Comparison of ENCODE assay signal across 16 cellular contexts in genomic region chrX:81390244-81390643, GRCh38.
A peak's percentile ranks its signal among the peaks of the same experiment; 100 is the strongest.
DNase-seq lines count a peak whose midpoint lies in the region; ATAC-seq, FAIRE-seq and TF ChIP-seq lines count a peak whose summit lies in the region.
"Had no signal": no experiment of that assay in that cellular context is flagged by ENCODE, and none has a peak within 500 bp of the region (broad histone marks: within the 10 kb centered on the region; RNA-seq: fewer than 3 reads in every experiment).

No MANE protein-coding gene starts in this region.

- peak overlapping the region; percentile 7; the same call in 1 of the 2 replicates for H3K4me2 ChIP-seq in MM.1S (ENCODE audit: low read depth, low read length)

- ATAC-seq in GM19463 (IDR thresholded peaks at IDR 0.05; ENCODE audit: unreplicated experiment), result peak; percentile 90
- ATAC-seq in HG02870 (IDR thresholded peaks at IDR 0.05; ENCODE audit: unreplicated experiment), result peak; percentile 92
- ATAC-seq: activated CD4-positive, CD25-positive, alpha-beta regulatory T cell treated with anti-CD3 and anti-CD28 coated beads, Interleukin-2, amount 50 U/mL, for 24 hours; HCT116; natural killer cell; right cardiac atrium; stimulated activated naive CD8-positive, alpha-beta T cell treated with anti-CD3 and anti-CD28 coated beads, Interleukin-15, amount 100 ng/mL, for 72 hours had no signal

- H3K9me3 ChIP-seq in MM.1S (replicated peaks; ENCODE audit: insufficient read depth, low read length) (no peaks in the 10 kb centered on the region), esophagus squamous epithelium (no peaks in the 10 kb centered on the region)
- H3K9me3 ChIP-seq: adrenal gland had no signal

- H3F3A ChIP-seq in MM.1S (ENCODE audit: insufficient read depth, low read length), result no peaks in the 10 kb centered on the region

- H3K27ac ChIP-seq in MM.1S (ENCODE audit: low read length), result no peak overlapping the region
- no peak overlapping the region for H3K27ac ChIP-seq in esophagus squamous epithelium
- H3K27ac ChIP-seq: adrenal gland, esophagus muscularis mucosa had no signal

- intact Hi-C loops in esophagus squamous epithelium (cut with DNase I), result no loop called here

- H3K4me3 ChIP-seq in MM.1S (ENCODE audit: low read length) (no peak overlapping the region), esophagus squamous epithelium (no peak overlapping the region)
- H3K4me3 ChIP-seq: adrenal gland, esophagus muscularis mucosa had no signal

- H4K20me1 ChIP-seq in MM.1S (ENCODE audit: insufficient read depth, low read length), result no peaks in the 10 kb centered on the region

- no peak overlapping the region for H2AFZ ChIP-seq in MM.1S (ENCODE audit: low read length)

- H3K79me2 ChIP-seq in MM.1S (ENCODE audit: low read length), result no peaks in the 10 kb centered on the region

- DNase-seq in GM18507 (ENCODE audit: extremely low spot score, insufficient read length, low read depth) (no peak), MM.1S (peak; percentile 73), esophagus squamous epithelium (lab: John Stamatoyannopoulos, UW) (no peak), GDM1 (lab: John Stamatoyannopoulos, UW) (no peak), retina (no peak)
- no peak for DNase-seq in activated CD4-positive, alpha-beta T cell treated with anti-CD3 and anti-CD28 coated beads, Interleukin-2, amount 50 U/mL, for 1 hour
- DNase-seq: adrenal gland; natural killer cell; NCI-H345; right cardiac atrium; stimulated activated naive CD8-positive, alpha-beta T cell treated with anti-CD3 and anti-CD28 coated beads, Interleukin-15, amount 100 ng/mL, for 72 hours had no signal

- FAIRE-seq in GM18507 (lab: Jason Lieb, UNC), result peak; percentile 64

- H3K36me3 ChIP-seq in MM.1S (replicated peaks; ENCODE audit: insufficient read depth, low read length), result no peaks in the 10 kb centered on the region
- no peaks in the 10 kb centered on the region for H3K36me3 ChIP-seq in esophagus squamous epithelium
- H3K36me3 ChIP-seq: adrenal gland, esophagus muscularis mucosa had no signal

- no peaks in the 10 kb centered on the region for H3K27me3 ChIP-seq in MM.1S (replicated peaks; ENCODE audit: insufficient read depth, low read length)
- no peaks in the 10 kb centered on the region for H3K27me3 ChIP-seq in esophagus squamous epithelium
- H3K27me3 ChIP-seq: esophagus muscularis mucosa had no signal

- no peak for TF ChIP-seq POLR2A in esophagus squamous epithelium (IDR thresholded peaks at IDR 0.05)

- no peak overlapping the region for H3K9ac ChIP-seq in MM.1S (ENCODE audit: low read length)

- peaks cover 8% of the 10 kb centered on the region; the same call in 1 of the 2 replicates for H3K4me1 ChIP-seq in MM.1S (ENCODE audit: low read length)
- no peaks in the 10 kb centered on the region for H3K4me1 ChIP-seq in esophagus squamous epithelium
- H3K4me1 ChIP-seq: adrenal gland, esophagus muscularis mucosa had no signal

- no peaks in the 10 kb centered on the region for H3K9me2 ChIP-seq in MM.1S (replicated peaks; ENCODE audit: insufficient read depth, low read length)

- TF ChIP-seq CTCF in MM.1S (IDR thresholded peaks at IDR 0.05; ENCODE audit: low read length) (no peak), esophagus squamous epithelium (IDR thresholded peaks at IDR 0.05) (no peak)
